ENCODE assay signal across 8 cellular contexts in the genomic region with DNA sequence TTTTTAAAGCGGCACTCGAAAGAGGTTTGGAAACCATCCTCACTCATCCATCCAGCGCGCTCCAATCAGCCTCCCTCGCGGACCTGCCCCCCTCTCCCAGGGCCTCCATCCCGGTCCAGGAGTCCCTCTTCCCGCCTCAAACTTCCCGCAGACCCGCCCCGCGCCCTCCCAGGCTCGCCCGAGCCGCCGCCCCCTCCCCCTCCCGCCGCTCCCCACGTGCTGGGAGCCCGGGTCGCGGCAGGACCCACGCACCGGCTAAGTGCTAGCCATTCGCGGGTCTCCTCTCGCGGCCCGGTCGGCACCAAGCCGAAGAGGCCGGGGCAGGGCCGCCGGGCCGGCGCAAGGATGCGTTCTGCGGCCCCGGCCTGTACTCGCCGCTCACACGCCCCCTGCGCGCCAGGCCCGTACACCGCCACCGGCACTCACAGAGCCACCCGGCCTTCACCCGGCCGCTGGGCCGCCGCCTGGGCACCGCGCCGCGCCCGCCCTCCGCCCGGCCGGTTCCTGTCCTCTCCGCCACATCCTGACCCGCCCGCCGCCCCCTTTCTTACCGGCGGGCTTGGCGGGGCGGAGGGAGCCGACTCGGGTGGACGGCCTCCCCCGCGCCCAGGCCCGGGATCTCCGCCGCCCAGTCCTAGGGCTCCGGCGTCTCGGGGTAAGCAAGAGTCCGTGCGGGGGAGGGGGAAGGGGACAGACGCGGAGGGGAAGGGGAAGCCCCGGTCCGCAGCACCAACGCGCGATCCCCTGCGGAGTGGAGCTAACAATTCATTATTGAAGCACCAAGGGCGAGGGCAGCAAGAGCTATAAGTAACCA. TPM values are rescaled to one million over a fixed set of nuclear protein-coding genes. Genes with fewer than 3 reads are reported as not detected.
A peak's percentile ranks its signal among the peaks of the same experiment; 100 is the strongest.
DNase-seq lines count a peak whose midpoint lies in the region; ATAC-seq and TF ChIP-seq lines count a peak whose summit lies in the region.

No MANE protein-coding gene starts in this region.

- peaks cover 81% of the 10 kb centered on the region for H3K36me3 Mint-ChIP-seq in activated T-helper 17 cell treated with anti-CD3 and anti-CD28 coated beads, Interleukin-2, amount 50 U/mL, for 72 hours (ENCODE audit: low read depth)
- peaks cover 6% of the 10 kb centered on the region for H3K36me3 Mint-ChIP-seq in natural killer cell treated with Interleukin-12 subunit alpha and Interleukin-12 subunit beta and Interleukin-15 and Interleukin-18, amount 100 ng/mL, for 72 hours

- no peaks in the 10 kb centered on the region for H3K9me3 ChIP-seq in A673 (ENCODE audit: low read depth, low read length, poor library complexity, severe bottlenecking)

- ATAC-seq in GM18519 (IDR thresholded peaks at IDR 0.05; ENCODE audit: low FRiP score, unreplicated experiment): peak; percentile 13
- ATAC-seq in HG03064 (IDR thresholded peaks at IDR 0.05; ENCODE audit: low read depth, unreplicated experiment): peak; percentile 25
- peak; percentile 34 for ATAC-seq in activated T-helper 17 cell treated with anti-CD3 and anti-CD28 coated beads, Interleukin-2, amount 50 U/mL, for 72 hours (replicated peaks)
- ATAC-seq in natural killer cell treated with Interleukin-12 subunit alpha and Interleukin-12 subunit beta and Interleukin-15 and Interleukin-18, amount 100 ng/mL, for 72 hours: peak; percentile 30 to 49

- H3K27me3 Mint-ChIP-seq in activated T-helper 17 cell treated with anti-CD3 and anti-CD28 coated beads, Interleukin-2, amount 50 U/mL, for 72 hours: no peaks in the 10 kb centered on the region
- no peaks in the 10 kb centered on the region for H3K27me3 Mint-ChIP-seq in natural killer cell treated with Interleukin-12 subunit alpha and Interleukin-12 subunit beta and Interleukin-15 and Interleukin-18, amount 100 ng/mL, for 72 hours

- no peaks in the 10 kb centered on the region for H3K27me3 ChIP-seq in A673 (replicated peaks; ENCODE audit: insufficient read depth, low read depth, low read length, poor library complexity)

- H3K9me3 Mint-ChIP-seq in activated T-helper 17 cell treated with anti-CD3 and anti-CD28 coated beads, Interleukin-2, amount 50 U/mL, for 72 hours: peaks cover under 1% of the 10 kb centered on the region
- H3K9me3 Mint-ChIP-seq in natural killer cell treated with Interleukin-12 subunit alpha and Interleukin-12 subunit beta and Interleukin-15 and Interleukin-18, amount 100 ng/mL, for 72 hours: no peaks in the 10 kb centered on the region

- intact Hi-C loops in A673 (cut with micrococcal nuclease; ENCODE audit: unreplicated experiment): loop anchor here (5.0 kb wide), 2 partner anchors 104 to 156 kb away; partner anchors contain the start of gene RGMB

- H3K27ac ChIP-seq in A673 (ENCODE audit: low read depth, low read length, poor library complexity, severe bottlenecking): peak overlapping the region; percentile 97

- H3K4me3 ChIP-seq in A673 (ENCODE audit: low read depth, low read length, poor library complexity, severe bottlenecking): peak overlapping the region; percentile 85

- TF ChIP-seq CTCF in A673 (conservative IDR thresholded peaks at IDR 0.05; ENCODE audit: low read depth, low read length): no peak

- H3K27ac Mint-ChIP-seq in activated T-helper 17 cell treated with anti-CD3 and anti-CD28 coated beads, Interleukin-2, amount 50 U/mL, for 72 hours: peak overlapping the region; percentile 99
- H3K27ac Mint-ChIP-seq in natural killer cell treated with Interleukin-12 subunit alpha and Interleukin-12 subunit beta and Interleukin-15 and Interleukin-18, amount 100 ng/mL, for 72 hours: peak overlapping the region; percentile 96 to 98

- DNase-seq in A673 (ENCODE audit: low spot score): peak; percentile 77
- peak; percentile 72 for DNase-seq in NCI-H82 (lab: John Stamatoyannopoulos, UW)
- DNase-seq in fibroblast of peridontal ligament (ENCODE audit: extremely low read depth): peak; percentile 53
- peak; percentile 61 for DNase-seq in natural killer cell treated with Interleukin-12 subunit alpha and Interleukin-12 subunit beta and Interleukin-15 and Interleukin-18, amount 100 ng/mL, for 72 hours (ENCODE audit: low spot score)
- peak; percentile 44 for DNase-seq in stromal cell of bone marrow (ENCODE audit: low read depth)

- H3K4me1 Mint-ChIP-seq in activated T-helper 17 cell treated with anti-CD3 and anti-CD28 coated beads, Interleukin-2, amount 50 U/mL, for 72 hours: peaks cover 9% of the 10 kb centered on the region
- peaks cover 24 to 39% of the 10 kb centered on the region in 2 donors for H3K4me1 Mint-ChIP-seq in natural killer cell treated with Interleukin-12 subunit alpha and Interleukin-12 subunit beta and Interleukin-15 and Interleukin-18, amount 100 ng/mL, for 72 hours (ENCODE audit: low read depth in 2 of 2)

- H3K36me3 ChIP-seq in A673 (ENCODE audit: insufficient read depth, low read length, poor library complexity, severe bottlenecking): peaks cover 29% of the 10 kb centered on the region

- H3K4me3 Mint-ChIP-seq in activated T-helper 17 cell treated with anti-CD3 and anti-CD28 coated beads, Interleukin-2, amount 50 U/mL, for 72 hours: peak overlapping the region; percentile 97
- peak overlapping the region; percentile 100 for H3K4me3 Mint-ChIP-seq in natural killer cell treated with Interleukin-12 subunit alpha and Interleukin-12 subunit beta and Interleukin-15 and Interleukin-18, amount 100 ng/mL, for 72 hours

- POLR2A ChIA-PET in A673 (lab: Charles Lee; ENCODE audit: low non-redundant PET): no interaction called here

- CTCF ChIA-PET in A673 (lab: Charles Lee): interaction anchor here (0.6 to 0.7 kb wide), 2 partner anchors 34 to 99 kb away, joined by 3 to 4 read pairs; no protein-coding TSS in a partner anchor

- H3K4me1 ChIP-seq in A673 (ENCODE audit: insufficient read depth, low read length, poor library complexity, severe bottlenecking): peaks cover 15% of the 10 kb centered on the region

- BruUV-seq in A673 (replicated peaks; lab: Mats Ljungman, UMichigan): no TSS peak

RNA-seq across cellular contexts. Expression of gene CHD1, which starts 0.6 kb away (rescaled TPM):
- 57.8 and 61.0 TPM in 2 replicates for total RNA-seq in A673 (2021)
- 10 to 100 TPM; 58.1 to 60.2 TPM for total RNA-seq in activated T-helper 17 cell treated with anti-CD3 and anti-CD28 coated beads, Interleukin-2, amount 50 U/mL, for 72 hours
- total RNA-seq in natural killer cell treated with Interleukin-12 subunit alpha and Interleukin-12 subunit beta and Interleukin-15 and Interleukin-18, amount 100 ng/mL, for 72 hours: 10 to 100 TPM; 64.8 to 68.0 TPM

Comparison
In these comparisons a context has a peak if more than half of its experiments do, and no peak if none do; other contexts are left out.
1. Peak in every context shown above with its lines: DNase-seq, ATAC-seq, H3K4me3 ChIP-seq and H3K27ac ChIP-seq.